In the genomic region with DNA sequence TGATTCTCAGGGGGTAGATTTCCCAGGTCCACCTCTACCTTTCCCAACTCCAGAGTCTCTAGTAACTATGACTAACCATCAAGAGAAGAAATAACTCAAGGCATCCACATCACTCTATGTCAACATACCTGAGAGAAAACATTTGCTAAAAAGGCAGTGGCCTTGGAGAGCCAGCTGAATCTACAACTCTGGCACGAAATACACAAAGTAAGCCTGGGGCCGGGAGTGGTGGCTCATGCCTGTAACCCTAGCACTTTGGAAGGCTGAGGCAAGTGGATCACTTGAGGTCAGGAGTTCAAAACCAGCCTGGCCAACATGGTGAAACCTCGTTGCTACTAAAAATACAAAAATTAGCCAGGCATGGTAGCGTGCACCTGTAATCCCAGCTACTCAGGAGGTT, we compare ENCODE assay signal across 11 cellular contexts. TPM values are rescaled to one million over a fixed set of nuclear protein-coding genes. Genes with fewer than 3 reads are reported as not detected.
DNase-seq lines count a peak whose midpoint lies in the region; ATAC-seq, FAIRE-seq and TF ChIP-seq lines count a peak whose summit lies in the region.
"Not testable (repeated sequence)": the region's sequence is repeated elsewhere in the genome, so short reads cannot be mapped to it uniquely, and the experiment has no call there.
"Had no signal": no experiment of that assay in that cellular context is flagged by ENCODE, and none has a peak within 500 bp of the region (broad histone marks: within the 10 kb centered on the region; RNA-seq: fewer than 3 reads in every experiment).

No MANE protein-coding gene starts in this region.

- H2BK5ac ChIP-seq in IMR-90 (ENCODE audit: low read depth, low read length, poor library complexity, severe bottlenecking), result peak overlapping the region; percentile 71
- not testable (repeated sequence) for H2BK5ac ChIP-seq in mesenchymal stem cell (ENCODE audit: low read depth, low read length, poor library complexity, severe bottlenecking); trophoblast cell (ENCODE audit: low read depth, low read length, poor library complexity)

- H3K4me1 ChIP-seq in ACC112 (ENCODE audit: control insufficient read depth, insufficient read depth, low read length, unreplicated experiment) (peaks cover 24% of the 10 kb centered on the region), IMR-90 (ENCODE audit: control insufficient read depth, insufficient read depth, low read length) (peaks cover 26% of the 10 kb centered on the region), cardiac muscle cell (ENCODE audit: low read depth) (peaks cover 24% of the 10 kb centered on the region), mesenchymal stem cell (ENCODE audit: control insufficient read depth, insufficient read depth, low read depth, low read length) (peaks cover 33% of the 10 kb centered on the region)
- not testable (repeated sequence) for H3K4me1 ChIP-seq in trophoblast cell (ENCODE audit: control insufficient read depth in 1 of 2, insufficient read depth in 2 of 2, low read length in 2 of 2)

- H3K36me3 Mint-ChIP-seq in activated CD4-positive, alpha-beta T cell treated with anti-CD3 and anti-CD28 coated beads, Interleukin-2, amount 10 ng/mL, durations not matched to agents 24 days and 14 days (ENCODE audit: low read depth), result peaks cover 31% of the 10 kb centered on the region
- H3K36me3 Mint-ChIP-seq in stimulated activated effector memory CD8-positive, alpha-beta T cell treated with anti-CD3 and anti-CD28 coated beads, Interleukin-12 subunit alpha, Interleukin-12 subunit beta, amount 100 ng/mL, for 72 hours, result peaks cover 73% of the 10 kb centered on the region

- H3K27ac ChIP-seq in ACC112 (ENCODE audit: low read depth, low read length) (peak overlapping the region; percentile 60), cardiac muscle cell (peak overlapping the region; percentile 85), mesenchymal stem cell (ENCODE audit: low read length, poor library complexity, severe bottlenecking) (peak overlapping the region; percentile 4), trophoblast cell (ENCODE audit: low read depth, low read length) (peak overlapping the region; percentile 28)
- H3K27ac ChIP-seq in IMR-90 (ENCODE audit: insufficient read depth, low read length), result not testable (repeated sequence)

- H3K4me1 Mint-ChIP-seq in activated CD4-positive, alpha-beta T cell treated with anti-CD3 and anti-CD28 coated beads, Interleukin-2, amount 10 ng/mL, durations not matched to agents 24 days and 14 days, result peaks cover 17% of the 10 kb centered on the region
- H3K4me1 Mint-ChIP-seq in stimulated activated effector memory CD8-positive, alpha-beta T cell treated with anti-CD3 and anti-CD28 coated beads, Interleukin-12 subunit alpha, Interleukin-12 subunit beta, amount 100 ng/mL, for 72 hours, result peaks cover 47% of the 10 kb centered on the region

- H2BK120ac ChIP-seq in IMR-90 (ENCODE audit: low read depth, low read length), result peak overlapping the region; percentile 64; the same call in 1 of the 2 replicates
- H2BK120ac ChIP-seq in mesenchymal stem cell (ENCODE audit: low read depth, low read length); trophoblast cell (ENCODE audit: insufficient read depth, low read length, poor library complexity): not testable (repeated sequence)

- dilution Hi-C loops in IMR-90 (cut with HindIII; ENCODE audit: low sequenced_read_pairs, unreplicated experiment), result not testable (repeated sequence)

- H2AFZ ChIP-seq in ACC112 (ENCODE audit: low read length, unreplicated experiment); IMR-90 (replicated peaks; ENCODE audit: low read length, poor library complexity); mesenchymal stem cell (ENCODE audit: low read depth, low read length); trophoblast cell (ENCODE audit: insufficient read depth, low read length, poor library complexity): not testable (repeated sequence)

- peak overlapping the region in 1 of 2 experiments; percentile 6; a peak in 1 of 4 replicates for H4K8ac ChIP-seq in IMR-90 (ENCODE audit: low read depth in 2 of 2, low read length in 2 of 2)
- not testable (repeated sequence) for H4K8ac ChIP-seq in mesenchymal stem cell (ENCODE audit: low read length); trophoblast cell (ENCODE audit: low read depth, low read length)

- H2AK9ac ChIP-seq in IMR-90 (replicated peaks; ENCODE audit: low read depth, low read length, poor library complexity), result not testable (repeated sequence)

- not testable (repeated sequence) for BruUV-seq in IMR-90 (replicated peaks; lab: Mats Ljungman, UMichigan)

- ATAC-seq in IMR-90 (ENCODE audit: low read depth); stimulated activated effector memory CD8-positive, alpha-beta T cell treated with anti-CD3 and anti-CD28 coated beads, Interleukin-12 subunit alpha, Interleukin-12 subunit beta, amount 100 ng/mL, for 72 hours: not testable (repeated sequence)

- H3K27me3 Mint-ChIP-seq in activated CD4-positive, alpha-beta T cell treated with anti-CD3 and anti-CD28 coated beads, Interleukin-2, amount 10 ng/mL, durations not matched to agents 24 days and 14 days, result not testable (repeated sequence)

- H3K79me1 ChIP-seq in IMR-90 (ENCODE audit: low read depth in 1 of 2, low read length in 2 of 2), result peaks cover 23 to 73% of the 10 kb centered on the region in 2 experiments
- H3K79me1 ChIP-seq in mesenchymal stem cell (replicated peaks; ENCODE audit: low read length, poor library complexity, severe bottlenecking), result peaks cover 12% of the 10 kb centered on the region
- H3K79me1 ChIP-seq in trophoblast cell (ENCODE audit: low read length), result not testable (repeated sequence)

- H4K5ac ChIP-seq in IMR-90 (ENCODE audit: low read depth, low read length), result not testable (repeated sequence)

- not testable (repeated sequence) for H3K4me3 Mint-ChIP-seq in activated CD4-positive, alpha-beta T cell treated with anti-CD3 and anti-CD28 coated beads, Interleukin-2, amount 10 ng/mL, durations not matched to agents 24 days and 14 days; stimulated activated effector memory CD8-positive, alpha-beta T cell treated with anti-CD3 and anti-CD28 coated beads, Interleukin-12 subunit alpha, Interleukin-12 subunit beta, amount 100 ng/mL, for 72 hours

- TF ChIP-seq RAD21 in IMR-90 (IDR thresholded peaks at IDR 0.05; ENCODE audit: low read length), result not testable (repeated sequence)

- H3K18ac ChIP-seq in IMR-90 (ENCODE audit: low read depth, low read length); mesenchymal stem cell (ENCODE audit: low read depth in 1 of 2, low read length in 2 of 2); trophoblast cell (ENCODE audit: low read length): not testable (repeated sequence)

- H3K36me3 ChIP-seq in ACC112 (ENCODE audit: insufficient read depth, low read length); cardiac muscle cell: not testable (repeated sequence)
- peaks cover 22% of the 10 kb centered on the region for H3K36me3 ChIP-seq in IMR-90 (ENCODE audit: control insufficient read depth, insufficient read depth, low read length)
- H3K36me3 ChIP-seq in bronchial epithelial cell (ENCODE audit: control insufficient read depth, insufficient read depth, low read length), result peaks cover 19% of the 10 kb centered on the region
- H3K36me3 ChIP-seq in mesenchymal stem cell (ENCODE audit: control insufficient read depth in 1 of 2, insufficient read depth in 2 of 2, low read depth in 1 of 2, low read length in 2 of 2), result peaks cover 31 to 38% of the 10 kb centered on the region in 2 experiments
- peaks cover 18 to 22% of the 10 kb centered on the region in 2 experiments for H3K36me3 ChIP-seq in trophoblast cell (ENCODE audit: control insufficient read depth in 1 of 2, insufficient read depth in 2 of 2, low read length in 2 of 2)

- in situ Hi-C loops in IMR-90 (cut with MboI; ENCODE audit: low sequenced_read_pairs), result not testable (repeated sequence)

- H4K20me1 ChIP-seq in IMR-90 (ENCODE audit: insufficient read depth, low read length), result peaks cover 70% of the 10 kb centered on the region

- not testable (repeated sequence) for H2BK15ac ChIP-seq in IMR-90 (ENCODE audit: low read depth, low read length); mesenchymal stem cell (ENCODE audit: low read depth, poor library complexity, severe bottlenecking)

- H3K4me2 ChIP-seq in IMR-90 (ENCODE audit: low read depth, low read length), result peak overlapping the region; percentile 33; the same call in 1 of the 2 replicates
- not testable (repeated sequence) for H3K4me2 ChIP-seq in mesenchymal stem cell (ENCODE audit: low read length, poor library complexity, severe bottlenecking); trophoblast cell (ENCODE audit: low read length)

- H3K56ac ChIP-seq in IMR-90 (ENCODE audit: extremely low read depth, insufficient read depth, low read length), result not testable (repeated sequence)

- H3K4me3 ChIP-seq in ACC112 (ENCODE audit: low read depth, low read length); IMR-90 (ENCODE audit: insufficient read depth, low read depth, low read length); bronchial epithelial cell (ENCODE audit: low read depth, low read length); cardiac muscle cell; trophoblast cell (ENCODE audit: low read depth, low read length): not testable (repeated sequence)
- H3K4me3 ChIP-seq in mesenchymal stem cell (ENCODE audit: insufficient read depth in 1 of 2, low read depth in 1 of 2, low read length in 2 of 2), result peak overlapping the region in 1 of 2 experiments; percentile 25

- H3K9me1 ChIP-seq in IMR-90 (ENCODE audit: insufficient read depth, low read length), result peaks cover 44% of the 10 kb centered on the region

- not testable (repeated sequence) for H3K14ac ChIP-seq in IMR-90 (replicated peaks; ENCODE audit: low read depth, low read length); mesenchymal stem cell (ENCODE audit: low read length in 2 of 2); trophoblast cell (ENCODE audit: low read length)

- intact Hi-C loops in IMR-90 (cut with micrococcal nuclease); activated CD4-positive, alpha-beta T cell treated with anti-CD3 and anti-CD28 coated beads, Interleukin-2, amount 10 ng/mL, durations not matched to agents 24 days and 14 days (cut with micrococcal nuclease): not testable (repeated sequence)

- not testable (repeated sequence) for TF ChIP-seq POLR2A in IMR-90 (IDR thresholded peaks at IDR 0.05; ENCODE audit: low read depth, low read length)

- not testable (repeated sequence) for H3K27me3 ChIP-seq in ACC112 (ENCODE audit: insufficient read depth, low read length); IMR-90 (ENCODE audit: control insufficient read depth, insufficient read depth, low read length); bronchial epithelial cell (ENCODE audit: control insufficient read depth, insufficient read depth, low read length); cardiac muscle cell; mesenchymal stem cell (ENCODE audit: control insufficient read depth in 1 of 2, insufficient read depth in 1 of 2, low read length in 2 of 2); trophoblast cell (ENCODE audit: insufficient read depth, low read length)

- peak overlapping the region; percentile 33; the same call in 1 of the 2 replicates for H3K4ac ChIP-seq in IMR-90 (ENCODE audit: low read depth, low read length)
- H3K4ac ChIP-seq in mesenchymal stem cell (ENCODE audit: low read depth in 1 of 2, low read length in 2 of 2), result not testable (repeated sequence)
- peak overlapping the region; percentile 33 for H3K4ac ChIP-seq in trophoblast cell (ENCODE audit: low read depth, low read length)

- CTCF ChIA-PET in IMR-90 (lab: Yijun Ruan, JAX), result not testable (repeated sequence)

- H2AK5ac ChIP-seq in IMR-90 (ENCODE audit: low read depth, low read length), result peak overlapping the region; percentile 27; the same call in 1 of the 2 replicates
- not testable (repeated sequence) for H2AK5ac ChIP-seq in mesenchymal stem cell (ENCODE audit: low read length, severe bottlenecking); trophoblast cell (ENCODE audit: low read length)

- not testable (repeated sequence) for DNase-seq in IMR-90; activated CD4-positive, alpha-beta T cell treated with anti-CD3 and anti-CD28 coated beads, Interleukin-2, amount 10 ng/mL, durations not matched to agents 24 days and 14 days; cardiac muscle cell (ENCODE audit: low read depth in 1 of 2, low spot score in 1 of 2); mesenchymal stem cell; stimulated activated effector memory CD8-positive, alpha-beta T cell treated with anti-CD3 and anti-CD28 coated beads, Interleukin-12 subunit alpha, Interleukin-12 subunit beta, amount 100 ng/mL, for 72 hours (ENCODE audit: low spot score in 2 of 2)
- peak; percentile 20 for DNase-seq in bronchial epithelial cell (ENCODE audit: low read depth)
- peak; percentile 64 to 76 for DNase-seq in trophoblast cell

- H3K23ac ChIP-seq in IMR-90 (ENCODE audit: low read depth, low read length), result 0 out of 2 replicates have a peak overlapping the region, but pooled peaks have one; percentile 19
- H3K23ac ChIP-seq in mesenchymal stem cell (ENCODE audit: low read length in 2 of 2); trophoblast cell (ENCODE audit: low read length): not testable (repeated sequence)

- H4K91ac ChIP-seq in IMR-90 (ENCODE audit: insufficient read depth, low read depth, low read length), result peak overlapping the region; percentile 8; the same call in 1 of the 2 replicates
- H4K91ac ChIP-seq in mesenchymal stem cell (ENCODE audit: low read length); trophoblast cell (ENCODE audit: low read depth, low read length): not testable (repeated sequence)

- 85% methylated on average over 4 of the region's 4 CpGs; no CpG with 5 or more reads in 1 of the 2 experiments for whole genome bisulfite sequencing in IMR-90 (ENCODE audit: extremely low coverage in 2 of 2, insufficient read length in 1 of 2), 2 experiments
- 93% methylated on average over 4 of the region's 4 CpGs for WGBS in mesenchymal stem cell
- WGBS in trophoblast cell (ENCODE audit: extremely low coverage, insufficient coverage, insufficient read length), result no CpG with 5 or more reads among the region's 4 CpGs

- not testable (repeated sequence) for H3K9me3 ChIP-seq in IMR-90 (ENCODE audit: control insufficient read depth, insufficient read depth, low read length); cardiac muscle cell (ENCODE audit: low read depth); mesenchymal stem cell (ENCODE audit: control insufficient read depth, low read length); trophoblast cell (ENCODE audit: insufficient read depth, low read depth, low read length)

- POLR2A ChIA-PET in IMR-90 (lab: Charles Lee; ENCODE audit: unreplicated experiment), result not testable (repeated sequence)

- not testable (repeated sequence) for TF ChIP-seq CTCF in IMR-90 (conservative IDR thresholded peaks at IDR 0.05; ENCODE audit: low read depth, low read length); bronchial epithelial cell (IDR thresholded peaks at IDR 0.05; ENCODE audit: insufficient read depth, low read length, severe bottlenecking); cardiac muscle cell (IDR thresholded peaks at IDR 0.05; ENCODE audit: low read depth, low read length)

- not testable (repeated sequence) for H2BK12ac ChIP-seq in mesenchymal stem cell (ENCODE audit: low read length in 2 of 2); trophoblast cell (ENCODE audit: low read length)

- H3K9me3 Mint-ChIP-seq in activated CD4-positive, alpha-beta T cell treated with anti-CD3 and anti-CD28 coated beads, Interleukin-2, amount 10 ng/mL, durations not matched to agents 24 days and 14 days; stimulated activated effector memory CD8-positive, alpha-beta T cell treated with anti-CD3 and anti-CD28 coated beads, Interleukin-12 subunit alpha, Interleukin-12 subunit beta, amount 100 ng/mL, for 72 hours: not testable (repeated sequence)

- peak overlapping the region; percentile 34 for H2BK20ac ChIP-seq in IMR-90 (ENCODE audit: low read depth, low read length)

- not testable (repeated sequence) for H4K12ac ChIP-seq in trophoblast cell (ENCODE audit: low read depth, low read length)

- peak overlapping the region; percentile 3 for H3K27ac Mint-ChIP-seq in activated CD4-positive, alpha-beta T cell treated with anti-CD3 and anti-CD28 coated beads, Interleukin-2, amount 10 ng/mL, durations not matched to agents 24 days and 14 days
- H3K27ac Mint-ChIP-seq in stimulated activated effector memory CD8-positive, alpha-beta T cell treated with anti-CD3 and anti-CD28 coated beads, Interleukin-12 subunit alpha, Interleukin-12 subunit beta, amount 100 ng/mL, for 72 hours, result peak overlapping the region; percentile 9

- H3K9ac ChIP-seq in IMR-90 (ENCODE audit: low read depth, low read length); mesenchymal stem cell (ENCODE audit: low read length); trophoblast cell (ENCODE audit: low read length): not testable (repeated sequence)

- FAIRE-seq in bronchial epithelial cell (lab: Jason Lieb, UNC), result not testable (repeated sequence)

- peaks cover 77% of the 10 kb centered on the region for H3K79me2 ChIP-seq in ACC112 (ENCODE audit: control insufficient read depth, insufficient read depth, low read length, unreplicated experiment)
- not testable (repeated sequence) for H3K79me2 ChIP-seq in trophoblast cell (ENCODE audit: control insufficient read depth, insufficient read depth, low read length, poor library complexity)

RNA-seq across cellular contexts. Expression of gene RAB5C, which starts 11.7 kb away (rescaled TPM):
- total RNA-seq in IMR-90 (2012; rRNA removed), result 112 and 126 TPM in 2 replicates
- polyA plus RNA-seq in IMR-90 (2012; rRNA removed), result 277 and 312 TPM in 2 replicates
- 208 and 308 TPM in 2 replicates for polyA plus RNA-seq in IMR-90 (2012; cell fraction: cytosol; rRNA removed)
- polyA plus RNA-seq in IMR-90 (2012; cell fraction: nucleus; rRNA removed; ENCODE audit: low replicate concordance), result 135 and 149 TPM in 2 replicates
- 55.8 and 64.6 TPM in 2 replicates for total RNA-seq in activated CD4-positive, alpha-beta T cell treated with anti-CD3 and anti-CD28 coated beads, Interleukin-2, amount 10 ng/mL, durations not matched to agents 24 days and 14 days
- total RNA-seq in bronchial epithelial cell, result 52.1 and 63.9 TPM in 2 replicates
- 41.8 and 53.8 TPM in 2 replicates for total RNA-seq in cardiac muscle cell
- polyA plus RNA-seq in cardiac muscle cell, result 44.8 and 65.1 TPM in 2 replicates
- 239 TPM for polyA plus RNA-seq in mesenchymal stem cell (2013, experiment 1 of 2)
- polyA plus RNA-seq in mesenchymal stem cell (2013, experiment 2 of 2), result 228 TPM
- polyA plus RNA-seq in trophoblast cell (2013), result 171 and 172 TPM in 2 replicates

RNA-seq across cellular contexts. Expression of gene HSPB9, which starts 20.5 kb away (rescaled TPM):
- total RNA-seq in IMR-90 (2012; rRNA removed) (not detected in 2 replicates), bronchial epithelial cell (not detected in 2 replicates), cardiac muscle cell (0.06 and 0.67 TPM in 2 replicates)
- polyA plus RNA-seq in IMR-90 (2012; rRNA removed) (not detected in 2 replicates), cardiac muscle cell (0.51 and 0.52 TPM in 2 replicates)
- polyA plus RNA-seq in IMR-90 (2012; cell fraction: cytosol; rRNA removed), result not detected in 2 replicates
- polyA plus RNA-seq in IMR-90 (2012; cell fraction: nucleus; rRNA removed; ENCODE audit: low replicate concordance), result 0.06 and 0.09 TPM in 2 replicates
- not detected in 2 replicates for total RNA-seq in activated CD4-positive, alpha-beta T cell treated with anti-CD3 and anti-CD28 coated beads, Interleukin-2, amount 10 ng/mL, durations not matched to agents 24 days and 14 days
- polyA plus RNA-seq in mesenchymal stem cell (2013, experiment 1 of 2), result not detected
- polyA plus RNA-seq in mesenchymal stem cell (2013, experiment 2 of 2), result not detected
- polyA plus RNA-seq in trophoblast cell (2013), result 0.01 and 0.03 TPM in 2 replicates
- total RNA-seq: PC-9 had no signal
- polyA plus RNA-seq: BJ; CD8-positive, alpha-beta memory T cell had no signal

RNA-seq across cellular contexts. Expression of gene KAT2A, which starts 22.0 kb away (rescaled TPM):
- total RNA-seq in IMR-90 (2012; rRNA removed) (5.3 and 6.3 TPM in 2 replicates), bronchial epithelial cell (5.6 and 10.3 TPM in 2 replicates), cardiac muscle cell (38.2 and 76.9 TPM in 2 replicates)
- polyA plus RNA-seq in IMR-90 (2012; rRNA removed) (28.2 and 31.4 TPM in 2 replicates), cardiac muscle cell (89.0 and 121 TPM in 2 replicates)
- polyA plus RNA-seq in IMR-90 (2012; cell fraction: cytosol; rRNA removed), result 12.9 and 17.4 TPM in 2 replicates
- 273 and 329 TPM in 2 replicates for polyA plus RNA-seq in IMR-90 (2012; cell fraction: nucleus; rRNA removed; ENCODE audit: low replicate concordance)
- 76.6 and 77.4 TPM in 2 replicates for total RNA-seq in activated CD4-positive, alpha-beta T cell treated with anti-CD3 and anti-CD28 coated beads, Interleukin-2, amount 10 ng/mL, durations not matched to agents 24 days and 14 days
- 14.9 TPM for polyA plus RNA-seq in mesenchymal stem cell (2013, experiment 1 of 2)
- 14.8 TPM for polyA plus RNA-seq in mesenchymal stem cell (2013, experiment 2 of 2)
- 14.5 and 14.6 TPM in 2 replicates for polyA plus RNA-seq in trophoblast cell (2013)

RNA-seq across cellular contexts. Expression of gene DHX58, which starts 30.6 kb away (rescaled TPM):
- 1.1 and 1.4 TPM in 2 replicates for total RNA-seq in IMR-90 (2012; rRNA removed)
- polyA plus RNA-seq in IMR-90 (2012; rRNA removed), result 1.9 and 2.8 TPM in 2 replicates
- polyA plus RNA-seq in IMR-90 (2012; cell fraction: cytosol; rRNA removed), result 1.9 and 2.5 TPM in 2 replicates
- 14.8 and 19.4 TPM in 2 replicates for polyA plus RNA-seq in IMR-90 (2012; cell fraction: nucleus; rRNA removed; ENCODE audit: low replicate concordance)
- 22.9 and 25.8 TPM in 2 replicates for total RNA-seq in activated CD4-positive, alpha-beta T cell treated with anti-CD3 and anti-CD28 coated beads, Interleukin-2, amount 10 ng/mL, durations not matched to agents 24 days and 14 days
- total RNA-seq in bronchial epithelial cell, result 4.4 and 5.0 TPM in 2 replicates
- total RNA-seq in cardiac muscle cell, result 0.42 and 1.2 TPM in 2 replicates
- polyA plus RNA-seq in cardiac muscle cell, result not detected in 2 replicates
- 2.0 TPM for polyA plus RNA-seq in mesenchymal stem cell (2013, experiment 1 of 2)
- polyA plus RNA-seq in mesenchymal stem cell (2013, experiment 2 of 2), result 1.5 TPM
- 0.10 and 0.22 TPM in 2 replicates for polyA plus RNA-seq in trophoblast cell (2013)

RNA-seq across cellular contexts. Expression of gene KCNH4, which starts 37.8 kb away (rescaled TPM):
- total RNA-seq in IMR-90 (2012; rRNA removed) (not detected in 2 replicates), bronchial epithelial cell (not detected in 2 replicates), cardiac muscle cell (not detected in 2 replicates)
- polyA plus RNA-seq in IMR-90 (2012; rRNA removed) (0.03 and 0.06 TPM in 2 replicates), cardiac muscle cell (not detected in 2 replicates)
- 0.02 and 0.05 TPM in 2 replicates for polyA plus RNA-seq in IMR-90 (2012; cell fraction: cytosol; rRNA removed)
- 0.09 and 0.11 TPM in 2 replicates for polyA plus RNA-seq in IMR-90 (2012; cell fraction: nucleus; rRNA removed; ENCODE audit: low replicate concordance)
- 1.6 and 2.3 TPM in 2 replicates for total RNA-seq in activated CD4-positive, alpha-beta T cell treated with anti-CD3 and anti-CD28 coated beads, Interleukin-2, amount 10 ng/mL, durations not matched to agents 24 days and 14 days
- polyA plus RNA-seq in mesenchymal stem cell (2013, experiment 1 of 2), result not detected
- polyA plus RNA-seq in mesenchymal stem cell (2013, experiment 2 of 2), result not detected
- polyA plus RNA-seq in trophoblast cell (2013), result 0.01 TPM in 2 replicates
- total RNA-seq: PC-9 had no signal
- polyA plus RNA-seq: CD8-positive, alpha-beta memory T cell had no signal
